ENCODE assay signal across 15 cellular contexts in genomic region chr22:46098525-46099475, GRCh38. TPM values are rescaled to one million over a fixed set of nuclear protein-coding genes. Genes with fewer than 3 reads are reported as not detected.
DNase-seq lines count a peak whose midpoint lies in the region; ATAC-seq and TF ChIP-seq lines count a peak whose summit lies in the region.
"Had no signal": no experiment of that assay in that cellular context is flagged by ENCODE, and none has a peak within 500 bp of the region (broad histone marks: within the 10 kb centered on the region; RNA-seq: fewer than 3 reads in every experiment).

No MANE protein-coding gene starts in this region.

- intact Hi-C loops in spleen (cut with DNase I; ENCODE audit: low total_unique reads), result no loop called here

- H3K36me3 Mint-ChIP-seq in activated naive CD8-positive, alpha-beta T cell treated with anti-CD3 and anti-CD28 coated beads, Interleukin-2, amount 50 U/mL, for 24 hours (ENCODE audit: low read depth), result no peaks in the 10 kb centered on the region

- H3K4me2 ChIP-seq in BLaER1, result peak overlapping the region; percentile 77

- H4K20me1 ChIP-seq in BLaER1, result peaks cover 73% of the 10 kb centered on the region

- H3K27me3 ChIP-seq in BLaER1 (no peaks in the 10 kb centered on the region), layer of hippocampus (ENCODE audit: control insufficient read depth, insufficient read depth, low read length) (no peaks in the 10 kb centered on the region), spleen (replicated peaks in 1 of 7) (no peaks in the 10 kb centered on the region)

- TF ChIP-seq CTCF in VCaP (conservative IDR thresholded peaks at IDR 0.05) (no peak), spleen (IDR thresholded peaks at IDR 0.05 in 8 of 11, conservative IDR thresholded peaks at IDR 0.05 in 3 of 11) (no peak)

- H3K4me1 Mint-ChIP-seq in activated naive CD8-positive, alpha-beta T cell treated with anti-CD3 and anti-CD28 coated beads, Interleukin-2, amount 50 U/mL, for 24 hours, result no peaks in the 10 kb centered on the region

- H3K4me3 Mint-ChIP-seq in activated naive CD8-positive, alpha-beta T cell treated with anti-CD3 and anti-CD28 coated beads, Interleukin-2, amount 50 U/mL, for 24 hours, result no peak overlapping the region
- H3K4me3 Mint-ChIP-seq: activated naive CD4-positive, alpha-beta T cell treated with anti-CD3 and anti-CD28 coated beads for 36 hours; effector memory CD8-positive, alpha-beta T cell; T-helper 17 cell had no signal

- WGBS in spleen, 5 donors, result 78 to 86% (median 84%) methylated on average over 24 to 31 of the region's 31 CpGs

- H3K36me3 ChIP-seq in BLaER1 (peaks cover 45% of the 10 kb centered on the region), spleen (peaks cover 2 to 82% (median 61%) of the 10 kb centered on the region in 6 donors)

- H3K9ac ChIP-seq in BLaER1, result peak overlapping the region; percentile 59; the same call in 1 of the 2 replicates

- no peak for ATAC-seq in GM18502 (IDR thresholded peaks at IDR 0.05; ENCODE audit: poor library complexity, unreplicated experiment)
- no peak for ATAC-seq in activated naive CD8-positive, alpha-beta T cell treated with anti-CD3 and anti-CD28 coated beads, Interleukin-2, amount 50 U/mL, for 24 hours
- ATAC-seq: effector memory CD8-positive, alpha-beta T cell; T-helper 17 cell had no signal

- H3K9me3 ChIP-seq in BLaER1 (no peaks in the 10 kb centered on the region), spleen (no peaks in the 10 kb centered on the region)

- H3K27me3 Mint-ChIP-seq in activated naive CD8-positive, alpha-beta T cell treated with anti-CD3 and anti-CD28 coated beads, Interleukin-2, amount 50 U/mL, for 24 hours, result no peaks in the 10 kb centered on the region
- H3K27me3 Mint-ChIP-seq: effector memory CD8-positive, alpha-beta T cell; T-helper 17 cell had no signal

- DNase-seq in spleen (no peak), NCI-H446 (lab: John Stamatoyannopoulos, UW) (no peak), NCI-H1930 (lab: John Stamatoyannopoulos, UW) (no peak)
- no peak for DNase-seq in activated naive CD8-positive, alpha-beta T cell treated with anti-CD3 and anti-CD28 coated beads, Interleukin-2, amount 50 U/mL, for 24 hours
- DNase-seq: activated CD4-positive, CD25-positive, alpha-beta regulatory T cell treated with anti-CD3 and anti-CD28 coated beads, Interleukin-2, amount 50 U/mL, for 72 hours; activated naive CD4-positive, alpha-beta T cell treated with anti-CD3 and anti-CD28 coated beads for 36 hours; effector memory CD8-positive, alpha-beta T cell; midbrain; nucleus accumbens; stimulated activated CD4-positive, alpha-beta T cell treated with anti-CD3 and anti-CD28 coated beads, Interleukin-15, amount 100 ng/mL, for 24 hours; T-helper 17 cell had no signal

- H3K9me3 Mint-ChIP-seq in activated naive CD8-positive, alpha-beta T cell treated with anti-CD3 and anti-CD28 coated beads, Interleukin-2, amount 50 U/mL, for 24 hours, result no peaks in the 10 kb centered on the region
- H3K9me3 Mint-ChIP-seq: activated naive CD4-positive, alpha-beta T cell treated with anti-CD3 and anti-CD28 coated beads for 36 hours; effector memory CD8-positive, alpha-beta T cell had no signal

- TF ChIP-seq POLR2A in spleen (IDR thresholded peaks at IDR 0.05), result no peak

- no peak overlapping the region for H3K27ac Mint-ChIP-seq in activated naive CD8-positive, alpha-beta T cell treated with anti-CD3 and anti-CD28 coated beads, Interleukin-2, amount 50 U/mL, for 24 hours
- H3K27ac Mint-ChIP-seq: activated naive CD4-positive, alpha-beta T cell treated with anti-CD3 and anti-CD28 coated beads for 36 hours; T-helper 17 cell had no signal

- H3K27ac ChIP-seq in BLaER1, result peak overlapping the region; percentile 60
- peak overlapping the region; percentile 5; the same call in 1 of the 2 replicates for H3K27ac ChIP-seq in VCaP
- peak overlapping the region; percentile 71 for H3K27ac ChIP-seq in layer of hippocampus (ENCODE audit: low read depth, low read length)
- H3K27ac ChIP-seq in spleen, result peak overlapping the region in 5 of 8 donors; percentile 43 to 98 (median 67)

- H3K4me3 ChIP-seq in BLaER1 (no peak overlapping the region; the same call in 1 of the 2 replicates), spleen (no peak overlapping the region)

- H3K4me1 ChIP-seq in BLaER1 (peaks cover 75% of the 10 kb centered on the region), spleen (peaks cover 6 to 94% (median 61%) of the 10 kb centered on the region in 6 donors)

RNA-seq across cellular contexts. Expression of gene PPARA, which starts 51.5 kb away (rescaled TPM):
- 10 to 100 TPM; 21.2 to 40.9 (median 24.8) TPM for total RNA-seq in spleen
- 1 to 10 TPM; 2.0 to 5.8 (median 2.4) TPM for polyA plus RNA-seq in spleen

Comparison
In these comparisons a context has a peak if more than half of its experiments do, and no peak if none do; other contexts are left out.
1. H3K27ac ChIP-seq: peak in every context shown above with its lines; median percentile 71 in layer of hippocampus; 67 in spleen; 60 in BLaER1; 5 in VCaP.